25 cellular contexts compared by ENCODE assay signal in the genomic region with DNA sequence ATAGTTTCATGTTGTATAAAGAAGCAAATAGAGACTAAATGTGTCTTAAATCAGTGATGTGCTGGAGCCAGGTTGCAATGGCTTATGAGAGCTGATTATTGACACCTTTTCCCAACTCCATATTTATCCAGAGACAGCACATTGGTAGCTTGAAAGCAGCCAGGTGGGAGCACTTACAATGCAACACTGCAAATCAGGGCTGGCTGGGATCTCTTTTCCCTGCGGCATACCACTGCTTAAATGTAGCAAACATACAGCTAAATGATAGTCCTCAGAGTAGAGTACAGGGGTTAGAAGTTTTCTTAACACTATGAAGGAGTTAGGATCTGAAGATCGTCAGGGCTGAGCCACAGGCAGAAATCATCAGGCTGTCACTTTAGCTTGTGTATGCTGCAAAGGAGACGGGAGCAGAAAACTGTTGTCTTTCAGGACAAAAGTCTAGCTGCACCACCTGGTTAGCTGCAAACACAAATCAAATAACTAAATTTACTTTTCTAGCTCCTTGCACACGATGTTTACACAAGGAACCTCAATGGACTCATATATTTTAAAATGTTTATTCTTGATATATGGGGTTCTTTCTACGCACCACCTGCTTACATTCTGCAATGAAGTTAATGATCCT.
DNase-seq lines count a peak whose midpoint lies in the region; ATAC-seq and TF ChIP-seq lines count a peak whose summit lies in the region.
"Had no signal": no experiment of that assay in that cellular context is flagged by ENCODE, and none has a peak within 500 bp of the region (broad histone marks: within the 10 kb centered on the region; RNA-seq: fewer than 3 reads in every experiment).

No MANE protein-coding gene starts in this region.

- H3K27ac ChIP-seq in hepatocyte = no peak overlapping the region
- no peak overlapping the region for H3K27ac ChIP-seq in foreskin keratinocyte
- H3K27ac ChIP-seq: body of pancreas, PC-9, SJCRH30, spleen, thoracic aorta had no signal

- H3K9me2 ChIP-seq in hepatocyte (replicated peaks; ENCODE audit: insufficient read depth) = no peaks in the 10 kb centered on the region

- ATAC-seq in foreskin keratinocyte = no peak
- ATAC-seq in HG03442 (IDR thresholded peaks at IDR 0.05; ENCODE audit: unreplicated experiment) = no peak
- ATAC-seq in HG03175 (IDR thresholded peaks at IDR 0.05; ENCODE audit: unreplicated experiment) = no peak
- ATAC-seq: activated CD8-positive, alpha-beta memory T cell treated with anti-CD3 and anti-CD28 coated beads, Interleukin-2, amount 10 ng/mL, durations not matched to agents 7 days and 5 days; activated T-helper 17 cell treated with anti-CD3 and anti-CD28 coated beads, Interleukin-2, amount 50 U/mL, for 72 hours; body of pancreas; esophagus mucosa had no signal

- H3K4me3 ChIP-seq in hepatocyte = no peak overlapping the region
- H3K4me3 ChIP-seq: body of pancreas, PC-9, SJCRH30, spleen, thoracic aorta had no signal

- H3K4me1 ChIP-seq in hepatocyte (ENCODE audit: insufficient read depth) (peaks cover 8% of the 10 kb centered on the region), foreskin keratinocyte (no peaks in the 10 kb centered on the region)
- H3K4me1 ChIP-seq: body of pancreas, SJCRH30, spleen had no signal

- no peaks in the 10 kb centered on the region for H3K9me3 ChIP-seq in hepatocyte (ENCODE audit: low read depth)
- H3K9me3 ChIP-seq: body of pancreas, SJCRH30, thoracic aorta had no signal

- no peak for TF ChIP-seq CTCF in hepatocyte (IDR thresholded peaks at IDR 0.05; ENCODE audit: poor library complexity)
- TF ChIP-seq CTCF in foreskin keratinocyte (conservative IDR thresholded peaks at IDR 0.05) = no peak

- H2AFZ ChIP-seq in hepatocyte = peak overlapping the region; percentile 46
- H2AFZ ChIP-seq: PC-9 had no signal

- no peaks in the 10 kb centered on the region for H3K27me3 ChIP-seq in hepatocyte
- no peaks in the 10 kb centered on the region for H3K27me3 ChIP-seq in foreskin keratinocyte
- H3K27me3 ChIP-seq: body of pancreas, SJCRH30, spleen had no signal

- H4K20me1 ChIP-seq in hepatocyte (ENCODE audit: insufficient read depth, poor library complexity, severe bottlenecking) = no peaks in the 10 kb centered on the region

- no peaks in the 10 kb centered on the region for H3K36me3 ChIP-seq in hepatocyte (replicated peaks; ENCODE audit: insufficient read depth, low read depth)
- H3K36me3 ChIP-seq: SJCRH30, spleen, thoracic aorta had no signal

- H3K4me2 ChIP-seq in hepatocyte = peak overlapping the region; percentile 62
- H3K4me2 ChIP-seq: PC-9 had no signal

- no peaks in the 10 kb centered on the region for H3K79me2 ChIP-seq in hepatocyte

- peak; percentile 94 for DNase-seq in DMS153 treated with DMSO at 0.1 percent for 48 hours (lab: John Stamatoyannopoulos, UW; ENCODE audit: unreplicated experiment)
- peak; percentile 64 for DNase-seq in NCI-H1436 treated with DMSO at 0.1 percent for 48 hours (lab: John Stamatoyannopoulos, UW)
- DNase-seq in NCI-H748 (lab: John Stamatoyannopoulos, UW; ENCODE audit: unreplicated experiment) = peak; percentile 77
- no peak for DNase-seq in hepatocyte (ENCODE audit: low spot score)
- no peak for DNase-seq in foreskin keratinocyte
- no peak for DNase-seq in 8988T
- DNase-seq: activated CD4-positive, alpha-beta T cell treated with anti-CD3 and anti-CD28 coated beads for 4 hours; activated CD8-positive, alpha-beta memory T cell treated with anti-CD3 and anti-CD28 coated beads, Interleukin-2, amount 10 ng/mL, durations not matched to agents 7 days and 5 days; C1 segment of cervical spinal cord; effector memory CD4-positive, alpha-beta T cell; H9; NCI-H2029 treated with DMSO at 0.1 percent for 48 hours; NCI-H82; nucleus accumbens; PC-9; SJCRH30; spleen; stimulated activated CD4-positive, alpha-beta T cell treated with anti-CD3 and anti-CD28 coated beads, Interleukin-4, amount 100 ng/mL, for 1 hour; stimulated activated naive CD4-positive, alpha-beta T cell had no signal

- 30% methylated on average over 5 of the region's 5 CpGs for WGBS in hepatocyte (ENCODE audit: low lambda C conversion rate, missing lambda C conversion rate)

Comparison
In these comparisons a context has a peak if more than half of its experiments do, and no peak if none do; other contexts are left out.
1. DNase-seq: peak in DMS153 treated with DMSO at 0.1 percent for 48 hours (single experiment), NCI-H1436 treated with DMSO at 0.1 percent for 48 hours (single experiment) and NCI-H748 (single experiment); none in hepatocyte (single experiment), foreskin keratinocyte (0 of 2) and 8988T (single experiment).